ENCODE assay signal across 20 cellular contexts in the genomic region with DNA sequence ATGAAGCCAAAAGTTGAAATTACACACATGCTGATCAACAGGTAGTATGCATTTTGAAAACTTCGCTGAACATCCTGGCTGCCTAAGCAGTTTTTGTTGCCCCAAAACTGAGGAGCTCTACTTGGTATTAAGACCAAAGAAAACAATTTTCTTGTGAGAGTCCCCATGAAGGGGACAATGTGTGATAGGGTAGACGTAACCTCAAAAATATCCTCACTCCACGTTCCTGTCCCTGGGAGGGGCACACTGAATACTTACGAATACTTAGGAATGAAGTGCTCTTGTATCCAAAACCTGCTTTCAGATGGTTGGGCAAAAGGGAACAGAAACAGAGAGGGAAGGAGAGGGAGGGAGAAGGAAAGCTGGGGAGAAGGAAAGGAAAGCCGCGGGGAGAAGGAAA. TPM values are rescaled to one million over a fixed set of nuclear protein-coding genes. Genes with fewer than 3 reads are reported as not detected.
DNase-seq lines count a peak whose midpoint lies in the region; ATAC-seq, FAIRE-seq and TF ChIP-seq lines count a peak whose summit lies in the region.
"Had no signal": no experiment of that assay in that cellular context is flagged by ENCODE, and none has a peak within 500 bp of the region (broad histone marks: within the 10 kb centered on the region; RNA-seq: fewer than 3 reads in every experiment).

No MANE protein-coding gene starts in this region.

- no peaks in the 10 kb centered on the region for H3K23me2 ChIP-seq in H9 (ENCODE audit: insufficient read length, low read depth, low read length, poor library complexity, severe bottlenecking)

- no peak overlapping the region for H4K5ac ChIP-seq in H9 (ENCODE audit: insufficient read length, low read depth, low read length)

- peak overlapping the region in 4 of 7 donors; percentile 12 to 69 (median 21) for H3K27ac Mint-ChIP-seq in CD4-positive, alpha-beta memory T cell
- H3K27ac Mint-ChIP-seq in activated T-helper 17 cell treated with anti-CD3 and anti-CD28 coated beads, Interleukin-2, amount 50 U/mL, for 72 hours = peak overlapping the region; percentile 95
- H3K27ac Mint-ChIP-seq in memory B cell (peak overlapping the region; percentile 6), H9 (no peak overlapping the region; a peak in 2 of 7 replicates)
- H3K27ac Mint-ChIP-seq in naive thymus-derived CD4-positive, alpha-beta T cell = peak overlapping the region in 1 of 9 donors; percentile 83

- H2BK20ac ChIP-seq in H9 (ENCODE audit: low read depth, low read length, poor library complexity, severe bottlenecking) = no peak overlapping the region

- H3T11ph ChIP-seq in H9 (ENCODE audit: low read length) = no peak overlapping the region

- peaks cover 58% of the 10 kb centered on the region for H3K4me1 ChIP-seq in CD4-positive, alpha-beta memory T cell (ENCODE audit: insufficient read depth, low read length)
- peaks cover 37 to 45% of the 10 kb centered on the region in 2 donors for H3K4me1 ChIP-seq in naive thymus-derived CD4-positive, alpha-beta T cell (ENCODE audit: control insufficient read depth in 2 of 2, insufficient read depth in 2 of 2, low read length in 2 of 2)
- H3K4me1 ChIP-seq in H9 (ENCODE audit: insufficient read depth, low read length) (peaks cover 11% of the 10 kb centered on the region; the same call in 1 of the 2 replicates), GM23248 (ENCODE audit: insufficient read depth) (peaks cover 13% of the 10 kb centered on the region)
- H3K4me1 ChIP-seq: breast epithelium, testis had no signal

- peaks cover 65 to 87% (median 77%) of the 10 kb centered on the region in 4 donors for H3K4me1 Mint-ChIP-seq in CD4-positive, alpha-beta memory T cell
- H3K4me1 Mint-ChIP-seq in activated T-helper 17 cell treated with anti-CD3 and anti-CD28 coated beads, Interleukin-2, amount 50 U/mL, for 72 hours = peaks cover 71% of the 10 kb centered on the region
- H3K4me1 Mint-ChIP-seq in memory B cell = peaks cover 65% of the 10 kb centered on the region
- peaks cover 54 to 90% (median 84%) of the 10 kb centered on the region in 7 donors for H3K4me1 Mint-ChIP-seq in naive thymus-derived CD4-positive, alpha-beta T cell
- peaks cover 60 to 66% of the 10 kb centered on the region in 2 experiments for H3K4me1 Mint-ChIP-seq in H9

- H2AK5ac ChIP-seq in H9 (ENCODE audit: insufficient read length, low read length) = no peak overlapping the region

- H3K4ac ChIP-seq in H9 (ENCODE audit: low read depth, low read length) = no peak overlapping the region

- H3K27me3 Mint-ChIP-seq in CD4-positive, alpha-beta memory T cell = no peaks in the 10 kb centered on the region
- no peaks in the 10 kb centered on the region for H3K27me3 Mint-ChIP-seq in activated T-helper 17 cell treated with anti-CD3 and anti-CD28 coated beads, Interleukin-2, amount 50 U/mL, for 72 hours
- no peaks in the 10 kb centered on the region for H3K27me3 Mint-ChIP-seq in memory B cell
- H3K27me3 Mint-ChIP-seq in naive thymus-derived CD4-positive, alpha-beta T cell = no peaks in the 10 kb centered on the region
- H3K27me3 Mint-ChIP-seq in H9 (ENCODE audit: low read depth) = no peaks in the 10 kb centered on the region

- in situ Hi-C loops in GM23248 (cut with MboI) = no loop called here

- no peaks in the 10 kb centered on the region for H3K27me3 ChIP-seq in CD4-positive, alpha-beta memory T cell (ENCODE audit: insufficient read depth, low read length)
- H3K27me3 ChIP-seq in naive thymus-derived CD4-positive, alpha-beta T cell (ENCODE audit: control insufficient read depth in 2 of 2, insufficient read depth in 2 of 2, low read length in 2 of 2) = no peaks in the 10 kb centered on the region
- H3K27me3 ChIP-seq in H9 (ENCODE audit: insufficient read depth, low read length) = no peaks in the 10 kb centered on the region
- no peaks in the 10 kb centered on the region for H3K27me3 ChIP-seq in GM23248 (replicated peaks; ENCODE audit: insufficient read depth)
- H3K27me3 ChIP-seq: breast epithelium, gastroesophageal sphincter, Peyer's patch, SJSA1, testis had no signal

- H3F3A ChIP-seq in GM23248 (ENCODE audit: insufficient read depth) = peaks cover 6% of the 10 kb centered on the region; the same call in 1 of the 2 replicates

- no CpG with 5 or more reads among the region's 6 CpGs for WGBS in H9 (ENCODE audit: extremely low coverage, insufficient read length, low lambda C conversion rate)
- WGBS in GM23248 (ENCODE audit: low coverage in 1 of 2, low lambda C conversion rate in 2 of 2, missing lambda C conversion rate in 2 of 2), 2 experiments = 81 to 96% methylated on average over 4 to 6 of the region's 6 CpGs

- H3K9me2 ChIP-seq in GM23248 (ENCODE audit: insufficient read depth) = no peaks in the 10 kb centered on the region

- no peak overlapping the region for H2BK5ac ChIP-seq in H9 (ENCODE audit: insufficient read length, low read length)

- H3K36me3 Mint-ChIP-seq in CD4-positive, alpha-beta memory T cell = no peaks in the 10 kb centered on the region
- H3K36me3 Mint-ChIP-seq in activated T-helper 17 cell treated with anti-CD3 and anti-CD28 coated beads, Interleukin-2, amount 50 U/mL, for 72 hours (ENCODE audit: low read depth) = peaks cover 27% of the 10 kb centered on the region
- peaks cover 3% of the 10 kb centered on the region for H3K36me3 Mint-ChIP-seq in memory B cell
- peaks cover 0 to 11% (median 8%) of the 10 kb centered on the region in 5 donors for H3K36me3 Mint-ChIP-seq in naive thymus-derived CD4-positive, alpha-beta T cell
- H3K36me3 Mint-ChIP-seq in H9 (ENCODE audit: insufficient read depth in 1 of 3, low read depth in 3 of 3) = no peaks in the 10 kb centered on the region; a peak in 1 of 7 replicates
- H3K36me3 Mint-ChIP-seq: CD8-positive, alpha-beta memory T cell had no signal

- H4K8ac ChIP-seq in H9 (replicated peaks; ENCODE audit: insufficient read length, low read depth, low read length) = no peak overlapping the region

- H3K23ac ChIP-seq in H9 (ENCODE audit: insufficient read length, low read depth, low read length) = no peak overlapping the region

- no peak for DNase-seq in CD4-positive, alpha-beta memory T cell
- DNase-seq in GM18507 (ENCODE audit: extremely low spot score, insufficient read length, low read depth) (no peak), memory B cell (ENCODE audit: low spot score in 2 of 2) (no peak), H9 (no peak), GM23248 (no peak)
- DNase-seq in naive thymus-derived CD4-positive, alpha-beta T cell = no peak
- DNase-seq: GF-D8; GOT3; kidney; NCI-H1417; NK-92 treated with Interleukin-12 subunit alpha and Interleukin-12 subunit beta, amount 100 ng/mL, for 24 hours; Peyer's patch; psoas muscle; testis had no signal

- no peak overlapping the region for H2BK12ac ChIP-seq in H9 (ENCODE audit: insufficient read length, low read depth, low read length)

- H3K9me3 Mint-ChIP-seq in CD4-positive, alpha-beta memory T cell = peaks cover 0 to 2% (median 0%) of the 10 kb centered on the region in 8 donors
- H3K9me3 Mint-ChIP-seq in activated T-helper 17 cell treated with anti-CD3 and anti-CD28 coated beads, Interleukin-2, amount 50 U/mL, for 72 hours = peaks cover 3% of the 10 kb centered on the region
- H3K9me3 Mint-ChIP-seq in memory B cell (no peaks in the 10 kb centered on the region), H9 (no peaks in the 10 kb centered on the region)
- no peaks in the 10 kb centered on the region for H3K9me3 Mint-ChIP-seq in naive thymus-derived CD4-positive, alpha-beta T cell
- H3K9me3 Mint-ChIP-seq: CD8-positive, alpha-beta memory T cell had no signal

- no peak for TF ChIP-seq CTCF in H9 (conservative IDR thresholded peaks at IDR 0.05)

- no peak overlapping the region for H4K91ac ChIP-seq in H9 (ENCODE audit: insufficient read length, low read depth, low read length)

- H3K18ac ChIP-seq in H9 (ENCODE audit: insufficient read length, low read depth, low read length) = no peak overlapping the region

- CTCF ChIA-PET in CD4-positive, alpha-beta memory T cell (lab: Charles Lee; ENCODE audit: partially characterized antibody) = no interaction called here
- CTCF ChIA-PET in naive thymus-derived CD4-positive, alpha-beta T cell (lab: Charles Lee) = no interaction called here

- no peak overlapping the region for H2AFZ ChIP-seq in H9 (ENCODE audit: low read length)
- H2AFZ ChIP-seq in GM23248 = no peak overlapping the region

- H2BK120ac ChIP-seq in H9 (ENCODE audit: low read depth, low read length, poor library complexity, severe bottlenecking) = no peak overlapping the region

- peaks cover 41% of the 10 kb centered on the region; the same call in 1 of the 2 replicates for H3K79me2 ChIP-seq in H9 (ENCODE audit: insufficient read depth, low read length)
- H3K79me2 ChIP-seq in GM23248 (ENCODE audit: insufficient read depth) = peaks cover 92% of the 10 kb centered on the region

- no peaks in the 10 kb centered on the region for H3K36me3 ChIP-seq in CD4-positive, alpha-beta memory T cell (ENCODE audit: insufficient read depth, low read length)
- no peaks in the 10 kb centered on the region for H3K36me3 ChIP-seq in naive thymus-derived CD4-positive, alpha-beta T cell (ENCODE audit: control insufficient read depth in 2 of 3, insufficient read depth in 3 of 3, low read length in 3 of 3)
- no peaks in the 10 kb centered on the region for H3K36me3 ChIP-seq in GM23248 (ENCODE audit: low read depth)
- H3K36me3 ChIP-seq: breast epithelium, gastroesophageal sphincter, Peyer's patch, SJSA1 had no signal

- H3K4me3 ChIP-seq in CD4-positive, alpha-beta memory T cell (ENCODE audit: low read length in 2 of 2) = no peak overlapping the region
- no peak overlapping the region for H3K4me3 ChIP-seq in naive thymus-derived CD4-positive, alpha-beta T cell (ENCODE audit: low read length)
- H3K4me3 ChIP-seq in GM23248 = no peak overlapping the region
- H3K4me3 ChIP-seq: breast epithelium, coronary artery, gastroesophageal sphincter, Peyer's patch, psoas muscle, SJSA1, testis had no signal

- no peak overlapping the region for H3K14ac ChIP-seq in H9 (ENCODE audit: insufficient read depth, low read length)

- H3K4me3 Mint-ChIP-seq in CD4-positive, alpha-beta memory T cell = peak overlapping the region in 2 of 8 donors; percentile 30 to 78
- H3K4me3 Mint-ChIP-seq in activated T-helper 17 cell treated with anti-CD3 and anti-CD28 coated beads, Interleukin-2, amount 50 U/mL, for 72 hours = peak overlapping the region; percentile 80
- H3K4me3 Mint-ChIP-seq in memory B cell (no peak overlapping the region), H9 (no peak overlapping the region)
- H3K4me3 Mint-ChIP-seq in naive thymus-derived CD4-positive, alpha-beta T cell = peak overlapping the region in 1 of 10 donors; percentile 41

- peak; percentile 15 for FAIRE-seq in GM18507 (lab: Jason Lieb, UNC)
- FAIRE-seq: kidney had no signal

- H3K9ac ChIP-seq in H9 (ENCODE audit: extremely low read depth, insufficient read length, low read length) (no peak overlapping the region), GM23248 (no peak overlapping the region)

- intact Hi-C loops in CD4-positive, alpha-beta memory T cell (cut with micrococcal nuclease) = loop anchor here (2.0 kb wide), 1 partner anchor 25 kb away; a partner anchor contains a TSS
- intact Hi-C loops in naive thymus-derived CD4-positive, alpha-beta T cell (cut with micrococcal nuclease) = loop anchor here in 1 of 2 donors (1.0 kb wide), 1 partner anchor 25 kb away; a partner anchor contains a TSS

- no peaks in the 10 kb centered on the region for H3K9me3 ChIP-seq in CD4-positive, alpha-beta memory T cell (ENCODE audit: control insufficient read depth in 1 of 2, low read length in 2 of 2)
- no peaks in the 10 kb centered on the region for H3K9me3 ChIP-seq in naive thymus-derived CD4-positive, alpha-beta T cell (ENCODE audit: control insufficient read depth in 2 of 3, low read length in 3 of 3)
- H3K9me3 ChIP-seq in H9 (ENCODE audit: control insufficient read depth, low read depth, low read length) (no peaks in the 10 kb centered on the region), GM23248 (ENCODE audit: low read depth) (no peaks in the 10 kb centered on the region)
- H3K9me3 ChIP-seq: breast epithelium, gastroesophageal sphincter, Peyer's patch, psoas muscle, SJSA1, testis had no signal

- H3K79me1 ChIP-seq in H9 (ENCODE audit: insufficient read depth, low read depth, low read length, poor library complexity, severe bottlenecking) = peaks cover 11% of the 10 kb centered on the region

- no peak overlapping the region for H3K56ac ChIP-seq in H9 (ENCODE audit: insufficient read length, low read depth, low read length)

- ATAC-seq in activated T-helper 17 cell treated with anti-CD3 and anti-CD28 coated beads, Interleukin-2, amount 50 U/mL, for 72 hours (replicated peaks) = no peak
- ATAC-seq in memory B cell (ENCODE audit: low read depth) = no peak
- no peak for ATAC-seq in naive thymus-derived CD4-positive, alpha-beta T cell
- ATAC-seq: gastroesophageal sphincter, psoas muscle had no signal

- H2BK15ac ChIP-seq in H9 (ENCODE audit: low read depth, low read length) = no peak overlapping the region

- H4K20me1 ChIP-seq in H9 (ENCODE audit: control insufficient read depth, insufficient read depth, insufficient read length) (no peaks in the 10 kb centered on the region), GM23248 (ENCODE audit: insufficient read depth) (peaks cover 11% of the 10 kb centered on the region; the same call in 1 of the 2 replicates)

- H3K27ac ChIP-seq in CD4-positive, alpha-beta memory T cell (ENCODE audit: low read depth, low read length) = no peak overlapping the region
- H3K27ac ChIP-seq in naive thymus-derived CD4-positive, alpha-beta T cell (ENCODE audit: low read depth, low read length) = no peak overlapping the region
- H3K27ac ChIP-seq in H9 (ENCODE audit: insufficient read length, low read depth, low read length) (no peak overlapping the region), GM23248 (no peak overlapping the region)
- H3K27ac ChIP-seq: breast epithelium, coronary artery, gastroesophageal sphincter, Peyer's patch, psoas muscle, SJSA1, testis had no signal

- POLR2A ChIA-PET in CD4-positive, alpha-beta memory T cell (lab: Charles Lee; ENCODE audit: partially characterized antibody) = no interaction called here
- POLR2A ChIA-PET in naive thymus-derived CD4-positive, alpha-beta T cell (lab: Charles Lee) = no interaction called here

- H3K4me2 ChIP-seq in H9 (ENCODE audit: insufficient read depth, insufficient read length, low read length) (no peak overlapping the region), GM23248 (ENCODE audit: unreplicated experiment) (no peak overlapping the region)

RNA-seq across cellular contexts. Expression of a gene that starts 24.7 kb away (rescaled TPM):
- 10 to 100 TPM; 20.9 to 22.5 TPM for total RNA-seq in CD4-positive, alpha-beta memory T cell
- 1 to 10 TPM; 4.4 to 6.1 TPM for polyA plus RNA-seq in CD4-positive, alpha-beta memory T cell
- 10 to 100 TPM; 34.4 to 49.1 TPM for total RNA-seq in activated T-helper 17 cell treated with anti-CD3 and anti-CD28 coated beads, Interleukin-2, amount 50 U/mL, for 72 hours
- total RNA-seq in naive thymus-derived CD4-positive, alpha-beta T cell = 10 to 100 TPM; 19.7 to 34.3 (median 21.4) TPM
- 1 to 10 TPM; 4.2 TPM for polyA plus RNA-seq in naive thymus-derived CD4-positive, alpha-beta T cell
- total RNA-seq in H9 (2021) = 58.4 and 59.0 TPM in 2 replicates
- total RNA-seq in GM23248 (2014; rRNA removed; shearing (Covaris generic)) = 20.5 and 23.2 TPM in 2 replicates
- 19.1 and 19.4 TPM in 2 replicates for polyA plus RNA-seq in GM23248 (2016; fragmentation: Nextera tagmentation; extraction: Ambion mirVana)

Comparison
In these comparisons a context has a peak if more than half of its experiments do, and no peak if none do; other contexts are left out.
1. H3K27ac Mint-ChIP-seq: peak in CD4-positive, alpha-beta memory T cell (4 of 7), activated T-helper 17 cell treated with anti-CD3 and anti-CD28 coated beads, Interleukin-2, amount 50 U/mL, for 72 hours (single experiment) and memory B cell (single experiment); none in H9 (0 of 3).